33 cellular contexts compared by ENCODE assay signal in the genomic region with DNA sequence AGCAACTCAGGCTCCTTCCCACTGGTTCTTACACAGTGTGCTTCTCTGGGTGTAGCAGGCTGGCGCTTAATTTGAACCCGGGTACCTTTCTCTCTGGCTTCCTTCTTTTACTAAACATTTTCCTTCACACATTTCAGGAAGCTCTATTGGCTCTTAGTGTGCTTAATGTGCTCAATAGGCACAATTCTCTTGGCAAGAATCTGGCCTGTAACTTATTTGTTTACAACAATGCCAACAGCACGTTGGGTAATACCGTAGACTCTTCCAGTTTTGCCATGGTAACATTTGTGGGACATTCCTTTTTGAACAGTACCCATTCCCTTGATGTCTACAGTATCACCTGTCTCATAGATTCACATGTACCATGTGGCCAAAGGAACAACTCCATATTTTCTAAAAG. TPM values are rescaled to one million over a fixed set of nuclear protein-coding genes. Genes with fewer than 3 reads are reported as not detected.
A peak's percentile ranks its signal among the peaks of the same experiment; 100 is the strongest.
DNase-seq lines count a peak whose midpoint lies in the region; ATAC-seq, FAIRE-seq and TF ChIP-seq lines count a peak whose summit lies in the region.
"Had no signal": no experiment of that assay in that cellular context is flagged by ENCODE, and none has a peak within 500 bp of the region (broad histone marks: within the 10 kb centered on the region; RNA-seq: fewer than 3 reads in every experiment).

No MANE protein-coding gene starts in this region.

- H2AFZ ChIP-seq in HepG2 (ENCODE audit: low read length): no peak overlapping the region

- no peaks in the 10 kb centered on the region for H4K20me1 ChIP-seq in HepG2 (ENCODE audit: insufficient read depth, low read length)
- H4K20me1 ChIP-seq: BLaER1; BLaER1 treated with 17β-estradiol and CSF1 and Interleukin-3, amounts not matched to agents 10 nM and 100 nM had no signal

- FAIRE-seq in HepG2 (lab: Jason Lieb, UNC) (no peak), GM12891 (lab: Jason Lieb, UNC) (peak; percentile 13), kidney (lab: Jason Lieb, UNC) (no peak)
- FAIRE-seq: A204.1, A549, D721Med had no signal

- no peaks in the 10 kb centered on the region for H3K9me3 ChIP-seq in right lobe of liver
- H3K9me3 ChIP-seq in HepG2 (ENCODE audit: low read length): no peaks in the 10 kb centered on the region
- no peaks in the 10 kb centered on the region for H3K9me3 ChIP-seq in kidney (ENCODE audit: control insufficient read depth in 1 of 2, low read length in 2 of 2)
- H3K9me3 ChIP-seq in effector memory CD4-positive, alpha-beta T cell (ENCODE audit: control insufficient read depth, low read length): no peaks in the 10 kb centered on the region
- H3K9me3 ChIP-seq: A549; BE2C; BLaER1; BLaER1 treated with 17β-estradiol and CSF1 and Interleukin-3, amounts not matched to agents 10 nM and 100 nM; Caco-2 had no signal

- no peaks in the 10 kb centered on the region for H3K79me2 ChIP-seq in HepG2 (ENCODE audit: insufficient read depth, low read length)

- intact Hi-C loops in right lobe of liver (cut with DNase I) (no loop called here), HepG2 (cut with micrococcal nuclease; ENCODE audit: unreplicated experiment) (no loop called here), kidney (cut with DNase I) (no loop called here)

- H3K4me1 ChIP-seq in right lobe of liver (no peaks in the 10 kb centered on the region), HepG2 (ENCODE audit: insufficient read depth, low read length) (no peaks in the 10 kb centered on the region), kidney (ENCODE audit: control insufficient read depth in 1 of 2, insufficient read depth in 1 of 2, low read depth in 1 of 2, low read length in 2 of 2) (no peaks in the 10 kb centered on the region)
- H3K4me1 ChIP-seq in effector memory CD4-positive, alpha-beta T cell (ENCODE audit: control insufficient read depth, insufficient read depth, low read length, poor library complexity, severe bottlenecking): no peaks in the 10 kb centered on the region
- H3K4me1 ChIP-seq: A549; BLaER1; BLaER1 treated with 17β-estradiol and CSF1 and Interleukin-3, amounts not matched to agents 10 nM and 100 nM; Caco-2 had no signal

- TF ChIP-seq EP300 in HepG2 (IDR thresholded peaks at IDR 0.05; ENCODE audit: low read depth in 2 of 2, low read length in 2 of 2): no peak
- no peak for TF ChIP-seq EP300 in HepG2 (CRISPR knock-in tag; IDR thresholded peaks at IDR 0.05; ENCODE audit: borderline replicate concordance)

- WGBS in right lobe of liver (ENCODE audit: insufficient coverage, low coverage, low lambda C conversion rate, missing lambda C conversion rate): 59% methylated on average over 4 of the region's 4 CpGs
- 91% methylated on average over 4 of the region's 4 CpGs for WGBS in HepG2 (ENCODE audit: low lambda C conversion rate)

- TF ChIP-seq POLR2A in right lobe of liver (IDR thresholded peaks at IDR 0.05) (no peak), HepG2 (IDR thresholded peaks at IDR 0.05; ENCODE audit: insufficient read depth in 1 of 2, low read depth in 2 of 2, low read length in 2 of 2) (no peak), GM12891 (IDR thresholded peaks at IDR 0.05; ENCODE audit: low read depth, low read length) (no peak)

- CTCF ChIA-PET in HepG2 (lab: Yijun Ruan, JAX; ENCODE audit: low intra/inter-chr PET ratio, low total read pairs): no interaction called here

- no TSS peak for BruUV-seq in HepG2 (replicated peaks; lab: Mats Ljungman, UMichigan)

- DNase-seq in right lobe of liver (no peak), HepG2 (ENCODE audit: low spot score) (no peak), GM12891 (ENCODE audit: insufficient read length, low spot score) (no peak), left lobe of liver (ENCODE audit: low spot score) (no peak), kidney (no peak)
- no peak for DNase-seq in effector memory CD4-positive, alpha-beta T cell
- DNase-seq: 8988T; ACHN; AML-193; BE2C; C1 segment of cervical spinal cord; Caco-2; Calu3; CD4-positive, alpha-beta memory T cell; CD4-positive, alpha-beta T cell; CD4-positive, CD25-positive, alpha-beta regulatory T cell; CD8-positive, alpha-beta memory T cell; CD8-positive, alpha-beta T cell; COR-L47; DMS 273 treated with DMSO at 0.1 percent for 48 hours; DMS153; DMS53; DMS79; DMS79 treated with DMSO at 0.1 percent for 48 hours; DND-41; EL had no signal

- in situ Hi-C loops in HepG2 (cut with HindIII; ENCODE audit: extremely low pct_ligation_motif_present, low pct_unique_long_range_greater_than_20kb): no loop called here

- H3K9ac ChIP-seq in HepG2 (ENCODE audit: insufficient read depth, low read depth, low read length) (no peak overlapping the region), kidney (ENCODE audit: low read length in 2 of 2) (no peak overlapping the region)
- H3K9ac ChIP-seq: BLaER1; BLaER1 treated with 17β-estradiol and CSF1 and Interleukin-3, amounts not matched to agents 10 nM and 100 nM had no signal

- H3K27ac ChIP-seq in right lobe of liver (no peak overlapping the region), HepG2 (ENCODE audit: extremely low read length, insufficient read depth, low read length) (no peak overlapping the region), kidney (ENCODE audit: low read depth in 2 of 2, low read length in 2 of 2) (no peak overlapping the region)
- H3K27ac ChIP-seq in effector memory CD4-positive, alpha-beta T cell (ENCODE audit: insufficient read depth, low read length, poor library complexity, severe bottlenecking): no peak overlapping the region
- H3K27ac ChIP-seq: 22Rv1; A549; BLaER1; BLaER1 treated with 17β-estradiol and CSF1 and Interleukin-3, amounts not matched to agents 10 nM and 100 nM; C4-2B had no signal

- no peaks in the 10 kb centered on the region for H3K27me3 ChIP-seq in right lobe of liver
- no peaks in the 10 kb centered on the region for H3K27me3 ChIP-seq in HepG2 (ENCODE audit: control insufficient read depth in 1 of 2, insufficient read depth in 2 of 2, low read length in 2 of 2)
- H3K27me3 ChIP-seq in effector memory CD4-positive, alpha-beta T cell (replicated peaks; ENCODE audit: control insufficient read depth, insufficient read depth, low read length, poor library complexity, severe bottlenecking): no peaks in the 10 kb centered on the region
- H3K27me3 ChIP-seq: BE2C; BLaER1; BLaER1 treated with 17β-estradiol and CSF1 and Interleukin-3, amounts not matched to agents 10 nM and 100 nM had no signal

- ATAC-seq in right lobe of liver: peak; percentile 21 to 59 (median 45)
- no peak for ATAC-seq in HepG2
- ATAC-seq in left lobe of liver: peak; percentile 65
- ATAC-seq: A549; CD8-positive, alpha-beta T cell had no signal

- no peak for TF ChIP-seq RAD21 in HepG2 (CRISPR knock-in tag; IDR thresholded peaks at IDR 0.05)

- TF ChIP-seq CTCF in right lobe of liver (IDR thresholded peaks at IDR 0.05) (no peak), HepG2 (CRISPR knock-in tag; IDR thresholded peaks at IDR 0.05) (no peak), kidney (IDR thresholded peaks at IDR 0.05; ENCODE audit: borderline replicate concordance, extremely low read depth, insufficient read depth) (no peak)

- no peak overlapping the region for H3K4me2 ChIP-seq in HepG2 (ENCODE audit: low read depth, low read length)
- H3K4me2 ChIP-seq: A549; BLaER1; BLaER1 treated with 17β-estradiol and CSF1 and Interleukin-3, amounts not matched to agents 10 nM and 100 nM had no signal

- H3K4me3 ChIP-seq in right lobe of liver (no peak overlapping the region), HepG2 (replicated peaks in 1 of 3; ENCODE audit: insufficient read depth in 1 of 3, low read depth in 2 of 3, low read length in 3 of 3) (no peak overlapping the region), kidney (ENCODE audit: low read length in 2 of 2) (no peak overlapping the region)
- no peak overlapping the region for H3K4me3 ChIP-seq in effector memory CD4-positive, alpha-beta T cell (ENCODE audit: insufficient read depth, low read depth, low read length, poor library complexity, severe bottlenecking)
- H3K4me3 ChIP-seq: A549; BLaER1; BLaER1 treated with 17β-estradiol and CSF1 and Interleukin-3, amounts not matched to agents 10 nM and 100 nM had no signal

- H3K36me3 ChIP-seq in right lobe of liver (peaks cover 0 to 12% (median 2%) of the 10 kb centered on the region in 4 donors), HepG2 (replicated peaks in 1 of 2; ENCODE audit: control insufficient read depth in 1 of 2, insufficient read depth in 2 of 2, low read length in 2 of 2) (peaks cover 2 to 14% of the 10 kb centered on the region in 2 experiments), kidney (ENCODE audit: control insufficient read depth in 1 of 2, insufficient read depth in 2 of 2, low read length in 2 of 2) (peaks cover under 1 to 8% of the 10 kb centered on the region in 2 donors)
- H3K36me3 ChIP-seq in effector memory CD4-positive, alpha-beta T cell (ENCODE audit: control insufficient read depth, insufficient read depth, low read length): peaks cover 11% of the 10 kb centered on the region

- POLR2A ChIA-PET in HepG2 (lab: Yijun Ruan, JAX): no interaction called here

RNA-seq across cellular contexts. Expression of a gene that starts 47.8 kb away (rescaled TPM):
- total RNA-seq in right lobe of liver (10 to 100 TPM; 10.4 to 19.2 (median 14.5) TPM), HepG2 (2016; rRNA removed; fragmentation: Illumina TruSeq; extraction: Trizol) (35.6 and 49.5 TPM in 2 replicates), left lobe of liver (18.5 TPM), kidney (35.8 TPM)
- 10.1 and 11.6 TPM in 2 replicates for total RNA-seq in HepG2 (2016; cell fraction: cytosol; rRNA removed; fragmentation: Illumina TruSeq; extraction: Trizol; ENCODE audit: low read depth)
- 42.2 and 52.7 TPM in 2 replicates for total RNA-seq in HepG2 (2016; cell fraction: insoluble cytoplasmic fraction; rRNA removed; fragmentation: Illumina TruSeq; extraction: Trizol)
- total RNA-seq in HepG2 (2016; cell fraction: membrane; rRNA removed; fragmentation: Illumina TruSeq; extraction: Trizol): 15.8 and 15.9 TPM in 2 replicates
- 15.3 and 17.8 TPM in 2 replicates for total RNA-seq in HepG2 (2016; cell fraction: nucleus; rRNA removed; fragmentation: Illumina TruSeq; extraction: Trizol)
- polyA plus RNA-seq in HepG2 (2011; rRNA removed) (16.7 and 18.1 TPM in 2 replicates), kidney (ENCODE audit: insufficient read depth, low read depth, low replicate concordance) (70.8 TPM)
- polyA plus RNA-seq in HepG2 (2011; cell fraction: cytosol; rRNA removed): 15.8 and 23.8 TPM in 2 replicates
- 2.3 and 6.5 TPM in 2 replicates for polyA plus RNA-seq in HepG2 (2011; cell fraction: nucleus; rRNA removed)
- polyA plus RNA-seq in HepG2 (2012): 39.1 and 47.5 TPM in 2 replicates
- 10.6 and 15.3 TPM in 2 replicates for polyA plus RNA-seq in HepG2 (2016; cell fraction: cytosol; fragmentation: Illumina TruSeq; extraction: Trizol; ENCODE audit: low read depth)
- 58.7 and 59.1 TPM in 2 replicates for polyA plus RNA-seq in HepG2 (2016; cell fraction: insoluble cytoplasmic fraction; fragmentation: Illumina TruSeq; extraction: Trizol; ENCODE audit: low read depth)
- 13.9 and 15.2 TPM in 2 replicates for polyA plus RNA-seq in HepG2 (2016; cell fraction: membrane; fragmentation: Illumina TruSeq; extraction: Trizol; ENCODE audit: low read depth)
- polyA plus RNA-seq in HepG2 (2016; cell fraction: nucleus; fragmentation: Illumina TruSeq; extraction: Trizol; ENCODE audit: insufficient read depth, low read depth): 27.6 and 29.3 TPM in 2 replicates
- 4.0 TPM in 1 of 2 replicates, not detected in the other for polyA minus RNA-seq in HepG2 (2011; rRNA and poly(A)+ RNA removed; ENCODE audit: low replicate concordance)
- 2.5 and 5.3 TPM in 2 replicates for polyA minus RNA-seq in HepG2 (2011; cell fraction: cytosol; rRNA and poly(A)+ RNA removed)
- polyA minus RNA-seq in HepG2 (2011; cell fraction: nucleus; rRNA and poly(A)+ RNA removed): 9.6 and 9.8 TPM in 2 replicates
- 19.0 TPM for polyA plus RNA-seq in GM12891 (2012; ENCODE audit: low read depth, missing spikeins)

RNA-seq across cellular contexts. Expression of a gene that starts 48.2 kb away (rescaled TPM):
- total RNA-seq in right lobe of liver (10 to 100 TPM in 5 of 6 experiments, 1 to 10 TPM in 1; 8.4 to 23.0 (median 20.6) TPM), HepG2 (2016; rRNA removed; fragmentation: Illumina TruSeq; extraction: Trizol) (33.1 and 47.7 TPM in 2 replicates), left lobe of liver (19.9 TPM), kidney (71.9 TPM)
- 57.2 and 60.7 TPM in 2 replicates for total RNA-seq in HepG2 (2016; cell fraction: cytosol; rRNA removed; fragmentation: Illumina TruSeq; extraction: Trizol; ENCODE audit: low read depth)
- total RNA-seq in HepG2 (2016; cell fraction: insoluble cytoplasmic fraction; rRNA removed; fragmentation: Illumina TruSeq; extraction: Trizol): 28.3 and 41.6 TPM in 2 replicates
- total RNA-seq in HepG2 (2016; cell fraction: membrane; rRNA removed; fragmentation: Illumina TruSeq; extraction: Trizol): 26.4 and 26.7 TPM in 2 replicates
- 32.0 and 45.6 TPM in 2 replicates for total RNA-seq in HepG2 (2016; cell fraction: nucleus; rRNA removed; fragmentation: Illumina TruSeq; extraction: Trizol)
- polyA plus RNA-seq in HepG2 (2011; rRNA removed) (6.3 and 15.5 TPM in 2 replicates), kidney (ENCODE audit: insufficient read depth, low read depth, low replicate concordance) (7.9 TPM)
- polyA plus RNA-seq in HepG2 (2011; cell fraction: cytosol; rRNA removed): 6.3 and 10.1 TPM in 2 replicates
- 9.8 and 13.7 TPM in 2 replicates for polyA plus RNA-seq in HepG2 (2011; cell fraction: nucleus; rRNA removed)
- 24.8 and 29.0 TPM in 2 replicates for polyA plus RNA-seq in HepG2 (2012)
- polyA plus RNA-seq in HepG2 (2016; cell fraction: cytosol; fragmentation: Illumina TruSeq; extraction: Trizol; ENCODE audit: low read depth): 4.1 and 4.2 TPM in 2 replicates
- 20.8 and 24.1 TPM in 2 replicates for polyA plus RNA-seq in HepG2 (2016; cell fraction: insoluble cytoplasmic fraction; fragmentation: Illumina TruSeq; extraction: Trizol; ENCODE audit: low read depth)
- 5.3 and 6.9 TPM in 2 replicates for polyA plus RNA-seq in HepG2 (2016; cell fraction: membrane; fragmentation: Illumina TruSeq; extraction: Trizol; ENCODE audit: low read depth)
- 12.8 and 21.0 TPM in 2 replicates for polyA plus RNA-seq in HepG2 (2016; cell fraction: nucleus; fragmentation: Illumina TruSeq; extraction: Trizol; ENCODE audit: insufficient read depth, low read depth)
- polyA minus RNA-seq in HepG2 (2011; rRNA and poly(A)+ RNA removed; ENCODE audit: low replicate concordance): 11.2 and 17.7 TPM in 2 replicates
- polyA minus RNA-seq in HepG2 (2011; cell fraction: cytosol; rRNA and poly(A)+ RNA removed): 17.1 and 20.1 TPM in 2 replicates
- polyA minus RNA-seq in HepG2 (2011; cell fraction: nucleus; rRNA and poly(A)+ RNA removed): 43.6 and 49.4 TPM in 2 replicates
- polyA plus RNA-seq in GM12891 (2012; ENCODE audit: low read depth, missing spikeins): 20.4 TPM
